ENCODE assay signal across 7 cellular contexts in genomic region chr5:72815580-72816296, GRCh38. TPM values are rescaled to one million over a fixed set of nuclear protein-coding genes. Genes with fewer than 3 reads are reported as not detected.
DNase-seq lines count a peak whose midpoint lies in the region; ATAC-seq and TF ChIP-seq lines count a peak whose summit lies in the region.

No MANE protein-coding gene starts in this region.

- H3K4me3 ChIP-seq in GM06990 (replicated peaks; ENCODE audit: low read depth, low read length) (peak overlapping the region; percentile 91), sigmoid colon (peak overlapping the region; percentile 65 to 88 (median 74))

- peak overlapping the region; percentile 95 for H3K4me3 Mint-ChIP-seq in activated B cell treated with CpG ODN at 0.5 μM for 24 hours
- H3K4me3 Mint-ChIP-seq in glutamatergic neuron (ENCODE audit: unreplicated experiment) = peak overlapping the region; percentile 88

- H3K27me3 ChIP-seq in GM06990 (replicated peaks; ENCODE audit: control insufficient read depth, insufficient read depth, low read length) (no peaks in the 10 kb centered on the region), sigmoid colon (no peaks in the 10 kb centered on the region)

- H3K27ac ChIP-seq in KOPT-K1 (ENCODE audit: low read depth, low read length, poor library complexity, severe bottlenecking) = peak overlapping the region; percentile 56
- H3K27ac ChIP-seq in sigmoid colon = peak overlapping the region; percentile 94 to 98 (median 96)

- TF ChIP-seq POLR2A in sigmoid colon (IDR thresholded peaks at IDR 0.05) = no peak

- ATAC-seq in activated B cell treated with CpG ODN at 0.5 μM for 24 hours (ENCODE audit: low read depth) (no peak), GM21723 (IDR thresholded peaks at IDR 0.05; ENCODE audit: unreplicated experiment) (no peak)

- no peak for TF ChIP-seq EP300 in sigmoid colon (IDR thresholded peaks at IDR 0.05)

- WGBS in sigmoid colon, 2 donors = 3 to 5% methylated on average over 14 of the region's 14 CpGs

- H3K36me3 Mint-ChIP-seq in activated B cell treated with CpG ODN at 0.5 μM for 24 hours (ENCODE audit: low read depth) (peaks cover 2% of the 10 kb centered on the region), glutamatergic neuron (ENCODE audit: unreplicated experiment) (no peaks in the 10 kb centered on the region)

- no peak for DNase-seq in GM06990 (ENCODE audit: extremely low read depth, insufficient read length)
- DNase-seq in activated B cell treated with CpG ODN at 0.5 μM for 24 hours = no peak
- no peak for DNase-seq in glutamatergic neuron
- DNase-seq in sigmoid colon = no peak
- no peak for DNase-seq in mesenteric fat pad (ENCODE audit: low spot score)

- CTCF ChIA-PET in activated B cell treated with CpG ODN at 0.5 μM for 24 hours (lab: Charles Lee) = no interaction called here

- no peak for TF ChIP-seq CTCF in GM06990 (IDR thresholded peaks at IDR 0.05; ENCODE audit: insufficient read depth, low read length, poor library complexity, severe bottlenecking)
- no peak for TF ChIP-seq CTCF in activated B cell treated with CpG ODN at 0.5 μM for 24 hours (IDR thresholded peaks at IDR 0.05)
- no peak for TF ChIP-seq CTCF in glutamatergic neuron (IDR thresholded peaks at IDR 0.05; ENCODE audit: partially characterized antibody, unreplicated experiment)
- TF ChIP-seq CTCF in sigmoid colon (IDR thresholded peaks at IDR 0.05) = no peak

- H3K27me3 Mint-ChIP-seq in activated B cell treated with CpG ODN at 0.5 μM for 24 hours (peaks cover 8% of the 10 kb centered on the region), glutamatergic neuron (ENCODE audit: unreplicated experiment) (peaks cover 9% of the 10 kb centered on the region)

- no peaks in the 10 kb centered on the region for H3K9me3 Mint-ChIP-seq in activated B cell treated with CpG ODN at 0.5 μM for 24 hours
- peaks cover 14% of the 10 kb centered on the region for H3K9me3 Mint-ChIP-seq in glutamatergic neuron (ENCODE audit: unreplicated experiment)

- peak overlapping the region; percentile 97 for H3K27ac Mint-ChIP-seq in activated B cell treated with CpG ODN at 0.5 μM for 24 hours
- peak overlapping the region; percentile 89 for H3K27ac Mint-ChIP-seq in glutamatergic neuron (ENCODE audit: unreplicated experiment)

- H3K9me3 ChIP-seq in KOPT-K1 (ENCODE audit: insufficient read depth, low read length, poor library complexity, severe bottlenecking) (peaks cover 7% of the 10 kb centered on the region), sigmoid colon (no peaks in the 10 kb centered on the region)

- peaks cover 0 to 29% (median 24%) of the 10 kb centered on the region in 4 donors for H3K4me1 ChIP-seq in sigmoid colon

- H3K36me3 ChIP-seq in GM06990 (ENCODE audit: control insufficient read depth, insufficient read depth, low read length) (no peaks in the 10 kb centered on the region), KOPT-K1 (ENCODE audit: insufficient read depth, low read length) (no peaks in the 10 kb centered on the region), sigmoid colon (no peaks in the 10 kb centered on the region)

- peaks cover 25% of the 10 kb centered on the region for H3K4me1 Mint-ChIP-seq in activated B cell treated with CpG ODN at 0.5 μM for 24 hours
- H3K4me1 Mint-ChIP-seq in glutamatergic neuron (ENCODE audit: low read depth, unreplicated experiment) = peaks cover 11% of the 10 kb centered on the region

- POLR2A ChIA-PET in activated B cell treated with CpG ODN at 0.5 μM for 24 hours (lab: Charles Lee) = interaction anchor here (1.8 to 3.3 kb wide), 4 partner anchors 27 to 496 kb away, joined by 7 to 64 read pairs (median 10); partner anchors contain the start of genes MRPS27 and PTCD2

- intact Hi-C loops in activated B cell treated with CpG ODN at 0.5 μM for 24 hours (cut with micrococcal nuclease) (loop anchor here (1.0 to 10.0 kb wide), 9 partner anchors 33 to 1231 kb away; partner anchors contain the start of genes ANKRA2, BTF3, FOXD1 and MCCC2), sigmoid colon (cut with DNase I) (loop anchor here (1.0 to 10.0 kb wide), 3 partner anchors 33 to 205 kb away; no protein-coding TSS in a partner anchor)

RNA-seq across cellular contexts. Expression of gene TNPO1, which starts 0.7 kb away (rescaled TPM):
- total RNA-seq in activated B cell treated with CpG ODN at 0.5 μM for 24 hours (89.6 and 109 TPM in 2 replicates), glutamatergic neuron (ENCODE audit: unreplicated experiment) (289 TPM), sigmoid colon (100 to 1,000 TPM in 3 of 4 donors, 10 to 100 TPM in 1; 86.2 to 145 (median 113) TPM), mesenteric fat pad (107 TPM)
- 10 to 100 TPM; 18.6 to 28.7 (median 22.8) TPM for polyA plus RNA-seq in sigmoid colon
